ENCODE assay signal across 10 cellular contexts in the genomic region with DNA sequence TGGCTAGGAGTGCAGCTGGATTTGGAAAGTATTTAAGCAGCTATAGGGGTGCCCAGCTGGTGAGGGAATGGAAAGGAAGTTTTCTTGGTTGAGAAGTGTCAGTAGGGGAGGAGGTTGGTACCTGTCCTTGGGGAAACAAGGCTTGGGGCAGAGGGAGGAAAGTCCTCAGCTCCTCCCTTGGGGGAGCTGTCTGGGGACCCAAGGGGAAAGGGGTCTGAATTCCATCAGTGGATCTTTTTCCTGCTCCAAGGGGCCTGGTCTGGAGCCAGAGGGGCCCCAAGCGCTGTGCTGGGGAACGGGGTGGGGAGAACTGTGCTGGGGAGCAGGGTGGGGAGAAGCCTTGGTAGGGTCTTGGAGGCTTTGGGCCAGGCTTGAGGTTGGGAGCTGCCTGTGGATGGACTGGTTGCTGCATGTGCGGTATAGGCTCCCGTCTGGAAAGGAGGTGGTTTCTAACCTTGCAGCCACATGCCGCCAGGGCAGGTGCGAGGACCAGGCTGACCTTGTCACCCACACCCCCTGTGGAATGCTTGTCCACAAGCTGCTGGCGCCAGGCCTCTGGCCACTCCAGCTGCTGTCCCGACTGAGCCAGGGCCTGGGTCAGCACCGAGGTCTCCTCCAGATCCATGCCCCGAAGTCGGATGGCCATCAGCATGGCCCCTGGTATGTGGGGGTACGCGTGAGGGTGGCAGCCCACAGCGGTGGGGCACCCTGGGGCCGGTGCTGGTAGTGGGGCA. TPM values are rescaled to one million over a fixed set of nuclear protein-coding genes. Genes with fewer than 3 reads are reported as not detected.
DNase-seq lines count a peak whose midpoint lies in the region; ATAC-seq, FAIRE-seq and TF ChIP-seq lines count a peak whose summit lies in the region.
"Had no signal": no experiment of that assay in that cellular context is flagged by ENCODE, and none has a peak within 500 bp of the region (broad histone marks: within the 10 kb centered on the region; RNA-seq: fewer than 3 reads in every experiment).

No MANE protein-coding gene starts in this region.

- peaks cover 27% of the 10 kb centered on the region for H3K36me3 Mint-ChIP-seq in activated CD4-positive, alpha-beta T cell treated with anti-CD3 and anti-CD28 coated beads, Interleukin-2, amount 10 ng/mL, durations not matched to agents 24 days and 14 days (ENCODE audit: low read depth)
- H3K36me3 Mint-ChIP-seq in activated CD8-positive, alpha-beta T cell treated with anti-CD3 and anti-CD28 coated beads for 36 hours (ENCODE audit: low read depth) = peaks cover 27% of the 10 kb centered on the region
- H3K36me3 Mint-ChIP-seq in progenitor cell of endocrine pancreas (ENCODE audit: insufficient read depth) = peaks cover 4% of the 10 kb centered on the region

- no peak for ATAC-seq in activated CD8-positive, alpha-beta T cell treated with anti-CD3 and anti-CD28 coated beads for 36 hours

- H3K36me3 ChIP-seq in kidney (ENCODE audit: control insufficient read depth in 1 of 2, insufficient read depth in 2 of 2, low read length in 2 of 2) = no peaks in the 10 kb centered on the region
- no peaks in the 10 kb centered on the region for H3K36me3 ChIP-seq in stomach smooth muscle (ENCODE audit: control insufficient read depth in 2 of 2, insufficient read depth in 2 of 2, low read length in 2 of 2)

- POLR2A ChIA-PET in activated CD8-positive, alpha-beta T cell treated with anti-CD3 and anti-CD28 coated beads for 36 hours (lab: Charles Lee) = interaction anchor here (1.0 to 6.7 kb wide), 10 partner anchors 10 to 92 kb away, joined by 3 to 175 read pairs (median 11); partner anchors contain the start of genes CHKB, CPT1B, KLHDC7B and LMF2

- H3K9ac ChIP-seq in kidney (ENCODE audit: low read length in 2 of 2) = peak overlapping the region in 1 of 2 donors; percentile 12
- H3K9ac ChIP-seq in stomach smooth muscle (ENCODE audit: low read length in 2 of 2) = peak overlapping the region in 1 of 2 donors; percentile 14

- H3K4me3 Mint-ChIP-seq in activated CD4-positive, alpha-beta T cell treated with anti-CD3 and anti-CD28 coated beads, Interleukin-2, amount 10 ng/mL, durations not matched to agents 24 days and 14 days = peak overlapping the region; percentile 90
- peak overlapping the region; percentile 94 for H3K4me3 Mint-ChIP-seq in activated CD8-positive, alpha-beta T cell treated with anti-CD3 and anti-CD28 coated beads for 36 hours
- no peak overlapping the region for H3K4me3 Mint-ChIP-seq in progenitor cell of endocrine pancreas (ENCODE audit: low read depth)

- peak overlapping the region in 1 of 2 donors; percentile 45 for H3K4me3 ChIP-seq in kidney (ENCODE audit: low read length in 2 of 2)
- H3K4me3 ChIP-seq in stomach smooth muscle (ENCODE audit: low read length in 2 of 2) = peak overlapping the region in 1 of 2 donors; percentile 68

- no peak for FAIRE-seq in kidney (lab: Jason Lieb, UNC)

- H3K4me1 Mint-ChIP-seq in activated CD4-positive, alpha-beta T cell treated with anti-CD3 and anti-CD28 coated beads, Interleukin-2, amount 10 ng/mL, durations not matched to agents 24 days and 14 days = peaks cover 43% of the 10 kb centered on the region
- H3K4me1 Mint-ChIP-seq in activated CD8-positive, alpha-beta T cell treated with anti-CD3 and anti-CD28 coated beads for 36 hours (ENCODE audit: low read depth) = peaks cover 37% of the 10 kb centered on the region
- peaks cover 19% of the 10 kb centered on the region for H3K4me1 Mint-ChIP-seq in progenitor cell of endocrine pancreas (ENCODE audit: low read depth)

- H3K9me3 Mint-ChIP-seq in activated CD4-positive, alpha-beta T cell treated with anti-CD3 and anti-CD28 coated beads, Interleukin-2, amount 10 ng/mL, durations not matched to agents 24 days and 14 days = no peaks in the 10 kb centered on the region
- H3K9me3 Mint-ChIP-seq in activated CD8-positive, alpha-beta T cell treated with anti-CD3 and anti-CD28 coated beads for 36 hours = no peaks in the 10 kb centered on the region
- H3K9me3 Mint-ChIP-seq in progenitor cell of endocrine pancreas (ENCODE audit: low read depth) = no peaks in the 10 kb centered on the region

- intact Hi-C loops in activated CD4-positive, alpha-beta T cell treated with anti-CD3 and anti-CD28 coated beads, Interleukin-2, amount 10 ng/mL, durations not matched to agents 24 days and 14 days (cut with micrococcal nuclease) = loop anchor here (5.0 kb wide), 2 partner anchors 57 to 567 kb away; partner anchors contain the start of gene PIM3
- intact Hi-C loops in activated CD8-positive, alpha-beta T cell treated with anti-CD3 and anti-CD28 coated beads for 36 hours (cut with micrococcal nuclease) = loop anchor here (5.0 kb wide), 1 partner anchor 53 kb away; the partner anchor contains the start of gene CHKB
- intact Hi-C loops in kidney (cut with DNase I) = no loop called here

- H3K27me3 ChIP-seq in stomach smooth muscle (ENCODE audit: control insufficient read depth in 1 of 2, insufficient read depth in 2 of 2, low read length in 2 of 2) = peaks cover 15 to 50% of the 10 kb centered on the region in 2 donors

- peak overlapping the region; percentile 87 for H3K27ac Mint-ChIP-seq in activated CD4-positive, alpha-beta T cell treated with anti-CD3 and anti-CD28 coated beads, Interleukin-2, amount 10 ng/mL, durations not matched to agents 24 days and 14 days
- H3K27ac Mint-ChIP-seq in activated CD8-positive, alpha-beta T cell treated with anti-CD3 and anti-CD28 coated beads for 36 hours = peak overlapping the region; percentile 76
- H3K27ac Mint-ChIP-seq in progenitor cell of endocrine pancreas = no peak overlapping the region

- H3K4me1 ChIP-seq in kidney (ENCODE audit: control insufficient read depth in 1 of 2, insufficient read depth in 1 of 2, low read depth in 1 of 2, low read length in 2 of 2) (peaks cover 11 to 28% of the 10 kb centered on the region in 2 donors), stomach smooth muscle (ENCODE audit: control insufficient read depth, insufficient read depth, low read length) (peaks cover 61% of the 10 kb centered on the region)

- CTCF ChIA-PET in activated CD8-positive, alpha-beta T cell treated with anti-CD3 and anti-CD28 coated beads for 36 hours (lab: Charles Lee) = interaction anchor here (0.9 to 2.5 kb wide), 3 partner anchors 19 to 34 kb away, joined by 3 to 13 read pairs (median 5); partner anchors contain the start of gene SYCE3

- DNase-seq in activated CD4-positive, alpha-beta T cell treated with anti-CD3 and anti-CD28 coated beads, Interleukin-2, amount 10 ng/mL, durations not matched to agents 24 days and 14 days = peak; percentile 70
- no peak for DNase-seq in activated CD4-positive, alpha-beta T cell treated with anti-CD3 and anti-CD28 coated beads, Interleukin-2, amount 50 U/mL, for 4 hours
- DNase-seq in activated CD8-positive, alpha-beta T cell treated with anti-CD3 and anti-CD28 coated beads for 36 hours = no peak
- DNase-seq in kidney = no peak
- DNase-seq in NCI-H146 treated with DMSO at 0.1 percent for 48 hours (lab: John Stamatoyannopoulos, UW; ENCODE audit: unreplicated experiment) = no peak
- DNase-seq in UCSD-AML1 (lab: John Stamatoyannopoulos, UW; ENCODE audit: unreplicated experiment) = no peak
- no peak for DNase-seq in progenitor cell of endocrine pancreas (ENCODE audit: low spot score, unreplicated experiment)
- DNase-seq: NCI-H2171 treated with DMSO at 0.1 percent for 48 hours had no signal

- no peaks in the 10 kb centered on the region for H3K9me3 ChIP-seq in kidney (ENCODE audit: control insufficient read depth in 1 of 2, low read length in 2 of 2)
- no peaks in the 10 kb centered on the region for H3K9me3 ChIP-seq in stomach smooth muscle (ENCODE audit: control insufficient read depth in 2 of 2, low read length in 2 of 2)

- H3K27ac ChIP-seq in kidney (ENCODE audit: low read depth in 2 of 2, low read length in 2 of 2) (peak overlapping the region; percentile 87 to 96), stomach smooth muscle (ENCODE audit: low read length) (peak overlapping the region; percentile 37)

- TF ChIP-seq CTCF in activated CD8-positive, alpha-beta T cell treated with anti-CD3 and anti-CD28 coated beads for 36 hours (IDR thresholded peaks at IDR 0.05) = no peak
- no peak for TF ChIP-seq CTCF in kidney (IDR thresholded peaks at IDR 0.05; ENCODE audit: borderline replicate concordance, extremely low read depth, insufficient read depth)
- no peak for TF ChIP-seq CTCF in progenitor cell of endocrine pancreas (IDR thresholded peaks at IDR 0.05; ENCODE audit: unreplicated experiment)

- H3K27me3 Mint-ChIP-seq in activated CD4-positive, alpha-beta T cell treated with anti-CD3 and anti-CD28 coated beads, Interleukin-2, amount 10 ng/mL, durations not matched to agents 24 days and 14 days = no peaks in the 10 kb centered on the region
- H3K27me3 Mint-ChIP-seq in activated CD8-positive, alpha-beta T cell treated with anti-CD3 and anti-CD28 coated beads for 36 hours = no peaks in the 10 kb centered on the region
- peaks cover 31% of the 10 kb centered on the region for H3K27me3 Mint-ChIP-seq in progenitor cell of endocrine pancreas

RNA-seq across cellular contexts. Expression of gene TYMP, which starts 1.0 kb away (rescaled TPM):
- 62.1 and 63.0 TPM in 2 replicates for total RNA-seq in activated CD4-positive, alpha-beta T cell treated with anti-CD3 and anti-CD28 coated beads, Interleukin-2, amount 10 ng/mL, durations not matched to agents 24 days and 14 days
- total RNA-seq in activated CD8-positive, alpha-beta T cell treated with anti-CD3 and anti-CD28 coated beads for 36 hours = 10 to 100 TPM; 24.2 to 24.7 TPM
- total RNA-seq in kidney (163 TPM), progenitor cell of endocrine pancreas (1.6 and 2.0 TPM in 2 replicates)
- polyA plus RNA-seq in kidney (ENCODE audit: insufficient read depth, low read depth, low replicate concordance) = 22.2 TPM

RNA-seq across cellular contexts. Expression of gene SCO2, which starts 3.5 kb away (rescaled TPM):
- 5.3 and 11.2 TPM in 2 replicates for total RNA-seq in activated CD4-positive, alpha-beta T cell treated with anti-CD3 and anti-CD28 coated beads, Interleukin-2, amount 10 ng/mL, durations not matched to agents 24 days and 14 days
- total RNA-seq in activated CD8-positive, alpha-beta T cell treated with anti-CD3 and anti-CD28 coated beads for 36 hours = 1 to 10 TPM in 1 of 2 experiments, not detected in 1; 2.7 TPM
- total RNA-seq in kidney (4.1 TPM), progenitor cell of endocrine pancreas (3.7 TPM in 1 of 2 replicates, not detected in the other)
- 1.1 TPM for polyA plus RNA-seq in kidney (ENCODE audit: insufficient read depth, low read depth, low replicate concordance)

RNA-seq across cellular contexts. Expression of gene KLHDC7B, which starts 16.9 kb away (rescaled TPM):
- 5.3 and 6.8 TPM in 2 replicates for total RNA-seq in activated CD4-positive, alpha-beta T cell treated with anti-CD3 and anti-CD28 coated beads, Interleukin-2, amount 10 ng/mL, durations not matched to agents 24 days and 14 days
- 1 to 10 TPM; 5.8 to 6.8 TPM for total RNA-seq in activated CD8-positive, alpha-beta T cell treated with anti-CD3 and anti-CD28 coated beads for 36 hours
- total RNA-seq in kidney (16.1 TPM), progenitor cell of endocrine pancreas (not detected in 2 replicates)
- polyA plus RNA-seq in kidney (ENCODE audit: insufficient read depth, low read depth, low replicate concordance) = 1.4 TPM
- total RNA-seq: lung microvascular endothelial cell had no signal

RNA-seq across cellular contexts. Expression of gene NCAPH2, which starts 20.8 kb away (rescaled TPM):
- 131 and 133 TPM in 2 replicates for total RNA-seq in activated CD4-positive, alpha-beta T cell treated with anti-CD3 and anti-CD28 coated beads, Interleukin-2, amount 10 ng/mL, durations not matched to agents 24 days and 14 days
- total RNA-seq in activated CD8-positive, alpha-beta T cell treated with anti-CD3 and anti-CD28 coated beads for 36 hours = 100 to 1,000 TPM; 121 to 126 TPM
- total RNA-seq in kidney (41.5 TPM), progenitor cell of endocrine pancreas (61.6 and 66.5 TPM in 2 replicates)
- polyA plus RNA-seq in kidney (ENCODE audit: insufficient read depth, low read depth, low replicate concordance) = 31.4 TPM

RNA-seq across cellular contexts. Expression of gene LMF2, which starts 21.3 kb away (rescaled TPM):
- 78.4 and 79.2 TPM in 2 replicates for total RNA-seq in activated CD4-positive, alpha-beta T cell treated with anti-CD3 and anti-CD28 coated beads, Interleukin-2, amount 10 ng/mL, durations not matched to agents 24 days and 14 days
- total RNA-seq in activated CD8-positive, alpha-beta T cell treated with anti-CD3 and anti-CD28 coated beads for 36 hours = 10 to 100 TPM; 48.0 to 48.8 TPM
- total RNA-seq in kidney (77.9 TPM), progenitor cell of endocrine pancreas (59.0 and 65.5 TPM in 2 replicates)
- 41.7 TPM for polyA plus RNA-seq in kidney (ENCODE audit: insufficient read depth, low read depth, low replicate concordance)
